ENCODE assay signal across 24 cellular contexts in genomic region chr10:33344676-33345075, GRCh38. TPM values are rescaled to one million over a fixed set of nuclear protein-coding genes. Genes with fewer than 3 reads are reported as not detected.
"Had no signal": no experiment of that assay in that cellular context is flagged by ENCODE, and none has a peak within 500 bp of the region (broad histone marks: within the 10 kb centered on the region; RNA-seq: fewer than 3 reads in every experiment).

No MANE protein-coding gene starts in this region.

- H3K36me3 Mint-ChIP-seq: IgD-negative memory B cell had no signal

- DNase-seq: Kasumi-1, MM.1S, NCI-H1092 treated with DMSO at 0.1 percent for 48 hours, NCI-H1436, NCI-H187, NCI-H2081 treated with DMSO at 0.1 percent for 48 hours, NCI-H2171, NCI-H226, NCI-H446, NCI-H524 treated with DMSO at 0.1 percent for 48 hours, NCI-H69, NCI-H774, OCI-M1, PC-9, Peyer's patch, Right ventricle myocardium superior, RPMI8226, SIG-M5, SW 1271 had no signal

- H3K36me3 ChIP-seq: Peyer's patch, SJSA1 had no signal

- H3K9me3 ChIP-seq: Peyer's patch, SJSA1 had no signal

- H3K27ac ChIP-seq: KMS-11, PC-9, Peyer's patch, SJSA1, SK-N-MC had no signal

- H2AFZ ChIP-seq: PC-9 had no signal

- H3K4me3 Mint-ChIP-seq: IgD-negative memory B cell had no signal

- H3K4me2 ChIP-seq: KMS-11, PC-9 had no signal

- H3K27me3 ChIP-seq: Peyer's patch, SJSA1 had no signal

- H3K9ac ChIP-seq: KMS-11 had no signal

- FAIRE-seq: K562 had no signal

- H3K27ac Mint-ChIP-seq: IgD-negative memory B cell had no signal

- H3K4me1 ChIP-seq: Peyer's patch had no signal

- H3K4me3 ChIP-seq: K562, PC-9, Peyer's patch, SJSA1, SK-N-MC had no signal

RNA-seq across cellular contexts. Expression of gene NRP1, which starts 10.2 kb away (rescaled TPM):
- polyA plus RNA-seq: IgD-negative memory B cell had no signal
